ENCODE assay signal across 7 cellular contexts in genomic region chr5:119465640-119466039, GRCh38.
"Had no signal": no experiment of that assay in that cellular context is flagged by ENCODE, and none has a peak within 500 bp of the region (broad histone marks: within the 10 kb centered on the region; RNA-seq: fewer than 3 reads in every experiment).

No MANE protein-coding gene starts in this region.

- H3K4me3 ChIP-seq: K562 had no signal

- ATAC-seq: K562 had no signal

- FAIRE-seq: HTR-8/SVneo, K562 had no signal

- H3K27me3 Mint-ChIP-seq: IgD-negative memory B cell had no signal

- H3K27ac ChIP-seq: HL-60 had no signal

- H3K27ac Mint-ChIP-seq: IgD-negative memory B cell had no signal

- H3K4me3 Mint-ChIP-seq: IgD-negative memory B cell had no signal

- DNase-seq: IMR-90, KBM-7, KG1 had no signal
